11 cellular contexts compared by ENCODE assay signal in genomic region chr22:19948057-19948760, GRCh38. TPM values are rescaled to one million over a fixed set of nuclear protein-coding genes. Genes with fewer than 3 reads are reported as not detected.
A peak's percentile ranks its signal among the peaks of the same experiment; 100 is the strongest.
DNase-seq lines count a peak whose midpoint lies in the region; TF ChIP-seq lines count a peak whose summit lies in the region.
"Had no signal": no experiment of that assay in that cellular context is flagged by ENCODE, and none has a peak within 500 bp of the region (broad histone marks: within the 10 kb centered on the region; RNA-seq: fewer than 3 reads in every experiment).

No MANE protein-coding gene starts in this region.

- no peaks in the 10 kb centered on the region for H3K27me3 Mint-ChIP-seq in osteocyte (ENCODE audit: unreplicated experiment)
- H3K27me3 Mint-ChIP-seq in activated T-helper 1 cell treated with anti-CD3 and anti-CD28 coated beads, Interleukin-12 subunit alpha, Interleukin-12 subunit beta, Interleukin-2, Interleukin-4 antibody, amounts not matched to agents 30 ng/mL and 10 ng/mL and 1 ng/mL, durations not matched to agents 14 hours and 24 hours and 36 hours (ENCODE audit: insufficient read depth): no peaks in the 10 kb centered on the region

- H3K9ac ChIP-seq in colonic mucosa (ENCODE audit: low read depth in 2 of 2, low read length in 2 of 2): no peak overlapping the region

- H3K4me3 Mint-ChIP-seq in osteocyte (ENCODE audit: unreplicated experiment): no peak overlapping the region
- no peak overlapping the region for H3K4me3 Mint-ChIP-seq in activated T-helper 1 cell treated with anti-CD3 and anti-CD28 coated beads, Interleukin-12 subunit alpha, Interleukin-12 subunit beta, Interleukin-2, Interleukin-4 antibody, amounts not matched to agents 30 ng/mL and 10 ng/mL and 1 ng/mL, durations not matched to agents 14 hours and 24 hours and 36 hours

- H3K27ac Mint-ChIP-seq in osteocyte (ENCODE audit: unreplicated experiment): peak overlapping the region; percentile 67
- no peak overlapping the region for H3K27ac Mint-ChIP-seq in activated T-helper 1 cell treated with anti-CD3 and anti-CD28 coated beads, Interleukin-12 subunit alpha, Interleukin-12 subunit beta, Interleukin-2, Interleukin-4 antibody, amounts not matched to agents 30 ng/mL and 10 ng/mL and 1 ng/mL, durations not matched to agents 14 hours and 24 hours and 36 hours

- no peak overlapping the region for H3K4me3 ChIP-seq in HEK293 (ENCODE audit: low read depth, low read length)
- H3K4me3 ChIP-seq in colonic mucosa: no peak overlapping the region

- H3K36me3 Mint-ChIP-seq in osteocyte (ENCODE audit: unreplicated experiment): no peaks in the 10 kb centered on the region
- peaks cover 18% of the 10 kb centered on the region for H3K36me3 Mint-ChIP-seq in activated T-helper 1 cell treated with anti-CD3 and anti-CD28 coated beads, Interleukin-12 subunit alpha, Interleukin-12 subunit beta, Interleukin-2, Interleukin-4 antibody, amounts not matched to agents 30 ng/mL and 10 ng/mL and 1 ng/mL, durations not matched to agents 14 hours and 24 hours and 36 hours (ENCODE audit: low read depth)

- H3K4me1 ChIP-seq in HEK293 (ENCODE audit: control insufficient read depth, insufficient read depth, low read length) (no peaks in the 10 kb centered on the region; the same call in 1 of the 2 replicates), colonic mucosa (no peaks in the 10 kb centered on the region)

- CTCF ChIA-PET in HEK293 (lab: Yijun Ruan, JAX): interaction anchor here (0.6 to 2.8 kb wide), 27 partner anchors 9 to 244 kb away, joined by 3 to 33 read pairs (median 4); partner anchors contain the start of gene GP1BB

- H3K27me3 ChIP-seq in colonic mucosa: no peaks in the 10 kb centered on the region
- H3K27me3 ChIP-seq: vagina had no signal

- no peaks in the 10 kb centered on the region for H3K9me3 Mint-ChIP-seq in osteocyte (ENCODE audit: unreplicated experiment)
- H3K9me3 Mint-ChIP-seq in activated T-helper 1 cell treated with anti-CD3 and anti-CD28 coated beads, Interleukin-12 subunit alpha, Interleukin-12 subunit beta, Interleukin-2, Interleukin-4 antibody, amounts not matched to agents 30 ng/mL and 10 ng/mL and 1 ng/mL, durations not matched to agents 14 hours and 24 hours and 36 hours: no peaks in the 10 kb centered on the region

- H3K27ac ChIP-seq in 22Rv1: no peak overlapping the region
- no peak overlapping the region for H3K27ac ChIP-seq in HEK293 (ENCODE audit: extremely low read depth, low read depth, low read length)
- H3K27ac ChIP-seq in colonic mucosa: no peak overlapping the region

- H3K9me3 ChIP-seq in HEK293 (ENCODE audit: control insufficient read depth, insufficient read depth, low read depth, low read length): no peaks in the 10 kb centered on the region
- H3K9me3 ChIP-seq in colonic mucosa: no peaks in the 10 kb centered on the region
- H3K9me3 ChIP-seq: Caco-2, vagina had no signal

- DNase-seq in colonic mucosa: no peak
- no peak for DNase-seq in osteocyte (ENCODE audit: extremely low spot score, unreplicated experiment)
- no peak for DNase-seq in DMS79 treated with DMSO at 0.1 percent for 48 hours (lab: John Stamatoyannopoulos, UW)
- no peak for DNase-seq in ureter (ENCODE audit: low spot score)
- DNase-seq in activated T-helper 1 cell treated with anti-CD3 and anti-CD28 coated beads, Interleukin-12 subunit alpha, Interleukin-12 subunit beta, Interleukin-2, Interleukin-4 antibody, amounts not matched to agents 30 ng/mL and 10 ng/mL and 1 ng/mL, durations not matched to agents 14 hours and 24 hours and 36 hours (ENCODE audit: low spot score): no peak
- DNase-seq in NCI-H748 (lab: John Stamatoyannopoulos, UW; ENCODE audit: unreplicated experiment): no peak
- DNase-seq: NCI-H1417 treated with DMSO at 0.1 percent for 48 hours had no signal

- intact Hi-C loops in colonic mucosa (cut with DNase I): no loop called here
- intact Hi-C loops in activated T-helper 1 cell treated with anti-CD3 and anti-CD28 coated beads, Interleukin-12 subunit alpha, Interleukin-12 subunit beta, Interleukin-2, Interleukin-4 antibody, amounts not matched to agents 30 ng/mL and 10 ng/mL and 1 ng/mL, durations not matched to agents 14 hours and 24 hours and 36 hours (cut with micrococcal nuclease): no loop called here

- TF ChIP-seq CTCF in 22Rv1 (IDR thresholded peaks at IDR 0.05): peak; percentile 54
- no peak for TF ChIP-seq CTCF in HEK293 (tag by site-specific recombination; IDR thresholded peaks at IDR 0.05)
- peak; percentile 26 for TF ChIP-seq CTCF in colonic mucosa (IDR thresholded peaks at IDR 0.05)
- peak; percentile 6 for TF ChIP-seq CTCF in osteocyte (IDR thresholded peaks at IDR 0.05)

- peaks cover 48% of the 10 kb centered on the region for H3K4me1 Mint-ChIP-seq in osteocyte (ENCODE audit: unreplicated experiment)
- peaks cover 15% of the 10 kb centered on the region for H3K4me1 Mint-ChIP-seq in activated T-helper 1 cell treated with anti-CD3 and anti-CD28 coated beads, Interleukin-12 subunit alpha, Interleukin-12 subunit beta, Interleukin-2, Interleukin-4 antibody, amounts not matched to agents 30 ng/mL and 10 ng/mL and 1 ng/mL, durations not matched to agents 14 hours and 24 hours and 36 hours (ENCODE audit: low read depth)

- H3K36me3 ChIP-seq in HEK293 (ENCODE audit: control insufficient read depth in 2 of 2, insufficient read depth in 1 of 2, low read length in 2 of 2) (peaks cover 0 to 4% of the 10 kb centered on the region in 2 experiments; a peak in 2 of 3 replicates), colonic mucosa (no peaks in the 10 kb centered on the region)
- H3K36me3 ChIP-seq: vagina had no signal

- POLR2A ChIA-PET in HEK293 (lab: Yijun Ruan, JAX): interaction anchor here (0.9 to 1.8 kb wide), 3 partner anchors 9 to 224 kb away, joined by 3 to 5 read pairs (median 3); partner anchors contain the start of genes GNB1L and RTL10

TF ChIP-seq in HEK293, 187 proteins besides CTCF, POLR2A, EP300 and RAD21:
- no peak for TF ChIP-seq EGR2 (tag by site-specific recombination; IDR thresholded peaks at IDR 0.05; ENCODE audit: low read depth)
- 0 out of 2 replicates have a peak, but pooled peaks have one; percentile 34 for TF ChIP-seq ZNF140 (tag by site-specific recombination; IDR thresholded peaks at IDR 0.05)
TF ChIP-seq in HEK293: peak in this region for 1.

RNA-seq across cellular contexts. Expression of gene TXNRD2, which starts 6.6 kb away (rescaled TPM):
- 10 to 100 TPM; 22.3 to 29.5 TPM for total RNA-seq in colonic mucosa
- total RNA-seq in osteocyte: 12.6 and 13.1 TPM in 2 replicates
- 41.6 TPM for total RNA-seq in ureter
- total RNA-seq in activated T-helper 1 cell treated with anti-CD3 and anti-CD28 coated beads, Interleukin-12 subunit alpha, Interleukin-12 subunit beta, Interleukin-2, Interleukin-4 antibody, amounts not matched to agents 30 ng/mL and 10 ng/mL and 1 ng/mL, durations not matched to agents 14 hours and 24 hours and 36 hours: 19.0 and 20.0 TPM in 2 replicates

RNA-seq across cellular contexts. Expression of gene COMT, which starts 6.6 kb away (rescaled TPM):
- total RNA-seq in colonic mucosa (100 to 1,000 TPM in 1 of 2 donors, 10 to 100 TPM in 1; 70.0 to 125 TPM), osteocyte (92.1 and 94.1 TPM in 2 replicates), ureter (202 TPM)
- total RNA-seq in activated T-helper 1 cell treated with anti-CD3 and anti-CD28 coated beads, Interleukin-12 subunit alpha, Interleukin-12 subunit beta, Interleukin-2, Interleukin-4 antibody, amounts not matched to agents 30 ng/mL and 10 ng/mL and 1 ng/mL, durations not matched to agents 14 hours and 24 hours and 36 hours: 99.4 and 112 TPM in 2 replicates
